In genomic region chr1:20165522-20165951, GRCh38 we compare ENCODE assay signal across 1 cellular context.
TF ChIP-seq lines count a peak whose summit lies in the region.

No MANE protein-coding gene starts in this region.

TF ChIP-seq in SK-N-SH, 30 proteins besides CTCF, POLR2A, EP300 and RAD21 (continued from another document):
- TF ChIP-seq ZBTB33 (IDR thresholded peaks at IDR 0.05; ENCODE audit: borderline replicate concordance, low read depth): no peak
- TF ChIP-seq PBX3 (IDR thresholded peaks at IDR 0.05): no peak
- no peak for TF ChIP-seq JUND (IDR thresholded peaks at IDR 0.05)
- TF ChIP-seq NRF1 (IDR thresholded peaks at IDR 0.05; ENCODE audit: low read depth, low read length): no peak
- no peak for TF ChIP-seq EZH2phosphoT487 (IDR thresholded peaks at IDR 0.05; ENCODE audit: borderline replicate concordance, low read depth)
TF ChIP-seq in SK-N-SH: peak in this region for 0.
